In genomic region chr15:66744610-66745279, GRCh38 we compare ENCODE assay signal across 12 cellular contexts. TPM values are rescaled to one million over a fixed set of nuclear protein-coding genes. Genes with fewer than 3 reads are reported as not detected.
DNase-seq lines count a peak whose midpoint lies in the region; ATAC-seq and TF ChIP-seq lines count a peak whose summit lies in the region.
"Had no signal": no experiment of that assay in that cellular context is flagged by ENCODE, and none has a peak within 500 bp of the region (broad histone marks: within the 10 kb centered on the region; RNA-seq: fewer than 3 reads in every experiment).

No MANE protein-coding gene starts in this region.

- ATAC-seq in stimulated activated naive CD8-positive, alpha-beta T cell treated with anti-CD3 and anti-CD28 coated beads, Interleukin-15, amount 100 ng/mL, for 72 hours, result no peak
- ATAC-seq: left colon had no signal

- H3K56ac ChIP-seq in H9 (ENCODE audit: insufficient read length, low read depth, low read length), result no peak overlapping the region

- H4K20me1 ChIP-seq in H9 (ENCODE audit: control insufficient read depth, insufficient read depth, insufficient read length), result peaks cover 2% of the 10 kb centered on the region
- H4K20me1 ChIP-seq in mammary epithelial cell (ENCODE audit: insufficient read depth, low read length), result no peaks in the 10 kb centered on the region

- no peak overlapping the region for H4K5ac ChIP-seq in H9 (ENCODE audit: insufficient read length, low read depth, low read length)

- H3K4me1 ChIP-seq in H9 (ENCODE audit: insufficient read depth, low read length) (peaks cover 17% of the 10 kb centered on the region; the same call in 1 of the 2 replicates), mammary epithelial cell (ENCODE audit: insufficient read depth, low read length) (peaks cover 5% of the 10 kb centered on the region), mesodermal cell (ENCODE audit: control insufficient read depth, insufficient read depth, low read length, poor library complexity, severe bottlenecking) (peaks cover 61% of the 10 kb centered on the region)
- H3K4me1 ChIP-seq: parathyroid adenoma had no signal

- peak overlapping the region; percentile 89 to 94 (median 92); a peak in 4 of 7 replicates for H3K27ac Mint-ChIP-seq in H9
- no peak overlapping the region for H3K27ac Mint-ChIP-seq in type B pancreatic cell
- H3K27ac Mint-ChIP-seq in stimulated activated naive CD8-positive, alpha-beta T cell treated with anti-CD3 and anti-CD28 coated beads, Interleukin-15, amount 100 ng/mL, for 72 hours, result no peak overlapping the region
- H3K27ac Mint-ChIP-seq in activated T-helper 2 cell treated with anti-CD3 and anti-CD28 coated beads, Interferon-gamma antibody, Interleukin-2, Interleukin-4, amounts not matched to agents 10 μg/mL and 5 μg/mL and 100 μg/mL, durations not matched to agents 14 hours and 24 hours and 36 hours, result no peak overlapping the region
- H3K27ac Mint-ChIP-seq: stimulated activated naive CD8-positive, alpha-beta T cell treated with anti-CD3 and anti-CD28 coated beads, Interleukin-15, Interleukin-2, amounts not matched to agents 100 ng/mL and 50 ng/mL, for 24 hours had no signal

- no peaks in the 10 kb centered on the region for H3K23me2 ChIP-seq in H9 (ENCODE audit: insufficient read length, low read depth, low read length, poor library complexity, severe bottlenecking)

- no peak overlapping the region for H4K91ac ChIP-seq in H9 (ENCODE audit: insufficient read length, low read depth, low read length)

- H3K4ac ChIP-seq in H9 (ENCODE audit: low read depth, low read length), result no peak overlapping the region

- H2BK15ac ChIP-seq in H9 (ENCODE audit: low read depth, low read length), result no peak overlapping the region

- H3K14ac ChIP-seq in H9 (ENCODE audit: insufficient read depth, low read length), result no peak overlapping the region

- H3K27ac ChIP-seq in H9 (ENCODE audit: insufficient read length, low read depth, low read length) (peak overlapping the region; percentile 7), mammary epithelial cell (ENCODE audit: insufficient read depth, low read depth, low read length) (no peak overlapping the region), mesodermal cell (ENCODE audit: low read depth, low read length, severe bottlenecking) (peak overlapping the region; percentile 58)
- H3K27ac ChIP-seq: parathyroid adenoma had no signal

- no peak overlapping the region for H2AK5ac ChIP-seq in H9 (ENCODE audit: insufficient read length, low read length)

- H3K27me3 ChIP-seq in H9 (ENCODE audit: insufficient read depth, low read length) (no peaks in the 10 kb centered on the region), mammary epithelial cell (ENCODE audit: insufficient read depth, low read length) (no peaks in the 10 kb centered on the region)

- H3K4me3 Mint-ChIP-seq in H9, result 0 out of 5 replicates have a peak overlapping the region, but pooled peaks of 1 of the 2 experiments have one; percentile 0
- H3K4me3 Mint-ChIP-seq in type B pancreatic cell, result no peak overlapping the region
- H3K4me3 Mint-ChIP-seq in stimulated activated naive CD8-positive, alpha-beta T cell treated with anti-CD3 and anti-CD28 coated beads, Interleukin-15, amount 100 ng/mL, for 72 hours, result no peak overlapping the region
- no peak overlapping the region for H3K4me3 Mint-ChIP-seq in activated T-helper 2 cell treated with anti-CD3 and anti-CD28 coated beads, Interferon-gamma antibody, Interleukin-2, Interleukin-4, amounts not matched to agents 10 μg/mL and 5 μg/mL and 100 μg/mL, durations not matched to agents 14 hours and 24 hours and 36 hours (ENCODE audit: low read depth)
- H3K4me3 Mint-ChIP-seq: stimulated activated naive CD8-positive, alpha-beta T cell treated with anti-CD3 and anti-CD28 coated beads, Interleukin-15, Interleukin-2, amounts not matched to agents 100 ng/mL and 50 ng/mL, for 24 hours had no signal

- H3K36me3 Mint-ChIP-seq in H9 (ENCODE audit: insufficient read depth in 1 of 3, low read depth in 3 of 3) (no peaks in the 10 kb centered on the region; a peak in 1 of 7 replicates), type B pancreatic cell (peaks cover 3% of the 10 kb centered on the region)
- H3K36me3 Mint-ChIP-seq in activated T-helper 2 cell treated with anti-CD3 and anti-CD28 coated beads, Interferon-gamma antibody, Interleukin-2, Interleukin-4, amounts not matched to agents 10 μg/mL and 5 μg/mL and 100 μg/mL, durations not matched to agents 14 hours and 24 hours and 36 hours (ENCODE audit: low read depth), result no peaks in the 10 kb centered on the region

- H2BK12ac ChIP-seq in H9 (ENCODE audit: insufficient read length, low read depth, low read length), result no peak overlapping the region

- H3K4me3 ChIP-seq in mammary epithelial cell (replicated peaks in 1 of 3; ENCODE audit: insufficient read depth in 1 of 3, low read depth in 2 of 3, low read length in 3 of 3) (no peak overlapping the region), mesodermal cell (ENCODE audit: extremely low read depth, insufficient read depth, low read length, poor library complexity, severe bottlenecking) (no peak overlapping the region)

- H3K27me3 Mint-ChIP-seq in H9 (ENCODE audit: low read depth) (no peaks in the 10 kb centered on the region), type B pancreatic cell (no peaks in the 10 kb centered on the region)
- H3K27me3 Mint-ChIP-seq in stimulated activated naive CD8-positive, alpha-beta T cell treated with anti-CD3 and anti-CD28 coated beads, Interleukin-15, amount 100 ng/mL, for 72 hours, result no peaks in the 10 kb centered on the region
- H3K27me3 Mint-ChIP-seq in activated T-helper 2 cell treated with anti-CD3 and anti-CD28 coated beads, Interferon-gamma antibody, Interleukin-2, Interleukin-4, amounts not matched to agents 10 μg/mL and 5 μg/mL and 100 μg/mL, durations not matched to agents 14 hours and 24 hours and 36 hours (ENCODE audit: low read depth), result peaks cover 3% of the 10 kb centered on the region

- no peak overlapping the region for H2BK120ac ChIP-seq in H9 (ENCODE audit: low read depth, low read length, poor library complexity, severe bottlenecking)

- no TSS peak for BruUV-seq in mammary epithelial cell (replicated peaks; lab: Mats Ljungman, UMichigan)

- H3K9me3 Mint-ChIP-seq in H9, result no peaks in the 10 kb centered on the region
- no peaks in the 10 kb centered on the region for H3K9me3 Mint-ChIP-seq in type B pancreatic cell
- no peaks in the 10 kb centered on the region for H3K9me3 Mint-ChIP-seq in stimulated activated naive CD8-positive, alpha-beta T cell treated with anti-CD3 and anti-CD28 coated beads, Interleukin-15, amount 100 ng/mL, for 72 hours
- H3K9me3 Mint-ChIP-seq in activated T-helper 2 cell treated with anti-CD3 and anti-CD28 coated beads, Interferon-gamma antibody, Interleukin-2, Interleukin-4, amounts not matched to agents 10 μg/mL and 5 μg/mL and 100 μg/mL, durations not matched to agents 14 hours and 24 hours and 36 hours, result no peaks in the 10 kb centered on the region
- H3K9me3 Mint-ChIP-seq: stimulated activated naive CD8-positive, alpha-beta T cell treated with anti-CD3 and anti-CD28 coated beads, Interleukin-15, Interleukin-2, amounts not matched to agents 100 ng/mL and 50 ng/mL, for 24 hours had no signal

- no peak overlapping the region for H4K8ac ChIP-seq in H9 (replicated peaks; ENCODE audit: insufficient read length, low read depth, low read length)

- H3K36me3 ChIP-seq in mammary epithelial cell (ENCODE audit: insufficient read depth, low read length), result no peaks in the 10 kb centered on the region
- peaks cover 98% of the 10 kb centered on the region for H3K36me3 ChIP-seq in mesodermal cell (ENCODE audit: control insufficient read depth, insufficient read depth, low read length)

- H2AFZ ChIP-seq in H9 (ENCODE audit: low read length), result no peak overlapping the region
- peak overlapping the region; percentile 47 for H2AFZ ChIP-seq in mammary epithelial cell (ENCODE audit: low read depth, low read length)
- H2AFZ ChIP-seq: parathyroid adenoma had no signal

- no peak overlapping the region for H3T11ph ChIP-seq in H9 (ENCODE audit: low read length)

- TF ChIP-seq CTCF in H9 (conservative IDR thresholded peaks at IDR 0.05), result peak; percentile 28; the same call in 1 of the 3 replicates
- TF ChIP-seq CTCF in mammary epithelial cell (conservative IDR thresholded peaks at IDR 0.05 in 1 of 2, IDR thresholded peaks at IDR 0.05 in 1 of 2; ENCODE audit: extremely low read depth in 1 of 2, insufficient read depth in 1 of 2, low read depth in 1 of 2, low read length in 2 of 2), result no peak
- TF ChIP-seq CTCF in type B pancreatic cell (conservative IDR thresholded peaks at IDR 0.05), result peak; percentile 20

- H2BK20ac ChIP-seq in H9 (ENCODE audit: low read depth, low read length, poor library complexity, severe bottlenecking), result no peak overlapping the region

- H3K4me2 ChIP-seq in H9 (ENCODE audit: insufficient read depth, insufficient read length, low read length) (no peak overlapping the region), mammary epithelial cell (ENCODE audit: insufficient read depth, low read depth, low read length) (no peak overlapping the region)

- no peaks in the 10 kb centered on the region for H3K79me1 ChIP-seq in H9 (ENCODE audit: insufficient read depth, low read depth, low read length, poor library complexity, severe bottlenecking)

- CTCF ChIA-PET in mammary epithelial cell (lab: Charles Lee; ENCODE audit: low non-redundant PET), result no interaction called here

- no CpG with 5 or more reads among the region's 4 CpGs for WGBS in H9 (ENCODE audit: extremely low coverage, insufficient read length, low lambda C conversion rate)
- WGBS in mammary epithelial cell (ENCODE audit: low coverage, missing lambda C conversion rate), result 70% methylated on average over 3 of the region's 4 CpGs
- 81 to 83% methylated on average over 3 to 4 of the region's 4 CpGs for WGBS in mesodermal cell (ENCODE audit: insufficient coverage in 2 of 2), 2 experiments

- in situ Hi-C loops in mammary epithelial cell (cut with MboI; ENCODE audit: low sequenced_read_pairs in 2 of 2), result no loop called here

- intact Hi-C loops in mammary epithelial cell (cut with micrococcal nuclease), result no loop called here
- intact Hi-C loops in activated T-helper 2 cell treated with anti-CD3 and anti-CD28 coated beads, Interferon-gamma antibody, Interleukin-2, Interleukin-4, amounts not matched to agents 10 μg/mL and 5 μg/mL and 100 μg/mL, durations not matched to agents 14 hours and 24 hours and 36 hours (cut with micrococcal nuclease), result no loop called here

- no peak overlapping the region for H3K9ac ChIP-seq in H9 (ENCODE audit: extremely low read depth, insufficient read length, low read length)
- no peak overlapping the region for H3K9ac ChIP-seq in mammary epithelial cell (ENCODE audit: insufficient read depth, low read length)
- H3K9ac ChIP-seq: parathyroid adenoma had no signal

- H3K23ac ChIP-seq in H9 (ENCODE audit: insufficient read length, low read depth, low read length), result no peak overlapping the region

- dilution Hi-C loops in mammary epithelial cell (cut with HindIII; ENCODE audit: low sequenced_read_pairs), result loop anchor here (5.0 kb wide), 1 partner anchor 48 kb away; no protein-coding TSS in a partner anchor

- no peak for DNase-seq in H9
- no peak for DNase-seq in mammary epithelial cell
- DNase-seq in type B pancreatic cell (ENCODE audit: extremely low spot score, unreplicated experiment), result no peak
- no peak for DNase-seq in stimulated activated naive CD8-positive, alpha-beta T cell treated with anti-CD3 and anti-CD28 coated beads, Interleukin-15, amount 100 ng/mL, for 72 hours
- DNase-seq in activated T-helper 2 cell treated with anti-CD3 and anti-CD28 coated beads, Interferon-gamma antibody, Interleukin-2, Interleukin-4, amounts not matched to agents 10 μg/mL and 5 μg/mL and 100 μg/mL, durations not matched to agents 14 hours and 24 hours and 36 hours (ENCODE audit: low spot score), result no peak
- DNase-seq in NK-92 (lab: John Stamatoyannopoulos, UW; ENCODE audit: unreplicated experiment), result no peak
- DNase-seq: left colon, NCI-H1092, NCI-H510A had no signal

- H3K18ac ChIP-seq in H9 (ENCODE audit: insufficient read length, low read depth, low read length), result no peak overlapping the region

- H3K9me3 ChIP-seq in H9 (ENCODE audit: control insufficient read depth, low read depth, low read length), result no peaks in the 10 kb centered on the region
- H3K9me3 ChIP-seq in mammary epithelial cell (replicated peaks; ENCODE audit: insufficient read depth, low read length), result no peaks in the 10 kb centered on the region
- H3K9me3 ChIP-seq in mesodermal cell (ENCODE audit: control insufficient read depth, low read length), result no peaks in the 10 kb centered on the region

- H3K4me1 Mint-ChIP-seq in H9 (peaks cover 51 to 56% of the 10 kb centered on the region in 2 experiments), type B pancreatic cell (ENCODE audit: unreplicated experiment) (peaks cover 51% of the 10 kb centered on the region)
- H3K4me1 Mint-ChIP-seq in stimulated activated naive CD8-positive, alpha-beta T cell treated with anti-CD3 and anti-CD28 coated beads, Interleukin-15, amount 100 ng/mL, for 72 hours, result peaks cover 5% of the 10 kb centered on the region
- no peaks in the 10 kb centered on the region for H3K4me1 Mint-ChIP-seq in activated T-helper 2 cell treated with anti-CD3 and anti-CD28 coated beads, Interferon-gamma antibody, Interleukin-2, Interleukin-4, amounts not matched to agents 10 μg/mL and 5 μg/mL and 100 μg/mL, durations not matched to agents 14 hours and 24 hours and 36 hours (ENCODE audit: low read depth)

- H2BK5ac ChIP-seq in H9 (ENCODE audit: insufficient read length, low read length), result no peak overlapping the region

- no peaks in the 10 kb centered on the region for H3K79me2 ChIP-seq in H9 (ENCODE audit: insufficient read depth, low read length)
- H3K79me2 ChIP-seq in mammary epithelial cell (ENCODE audit: insufficient read depth, low read length), result no peaks in the 10 kb centered on the region
- H3K79me2 ChIP-seq: parathyroid adenoma had no signal

RNA-seq across cellular contexts. Expression of gene SMAD6, which starts 42.7 kb away (rescaled TPM):
- total RNA-seq in H9 (2021) (6.0 and 6.8 TPM in 2 replicates), mammary epithelial cell (under 1 TPM; 0.09 to 0.83 TPM), type B pancreatic cell (ENCODE audit: low replicate concordance) (27.0 and 31.7 TPM in 2 replicates)
- polyA plus RNA-seq in mammary epithelial cell, result 0.11 TPM
- polyA minus RNA-seq in mammary epithelial cell, result 2.7 TPM
- 111 TPM for polyA plus RNA-seq in mesodermal cell (2013, experiment 1 of 2)
- polyA plus RNA-seq in mesodermal cell (2013, experiment 2 of 2), result 96.8 TPM
- 0.43 and 0.57 TPM in 2 replicates for total RNA-seq in activated T-helper 2 cell treated with anti-CD3 and anti-CD28 coated beads, Interferon-gamma antibody, Interleukin-2, Interleukin-4, amounts not matched to agents 10 μg/mL and 5 μg/mL and 100 μg/mL, durations not matched to agents 14 hours and 24 hours and 36 hours

Comparison
In these comparisons a context has a peak if more than half of its experiments do, and no peak if none do; other contexts are left out.
1. H3K27ac Mint-ChIP-seq: peak in H9 (3 of 3); none in type B pancreatic cell (single experiment), stimulated activated naive CD8-positive, alpha-beta T cell treated with anti-CD3 and anti-CD28 coated beads, Interleukin-15, amount 100 ng/mL, for 72 hours (0 of 2) and activated T-helper 2 cell treated with anti-CD3 and anti-CD28 coated beads, Interferon-gamma antibody, Interleukin-2, Interleukin-4, amounts not matched to agents 10 μg/mL and 5 μg/mL and 100 μg/mL, durations not matched to agents 14 hours and 24 hours and 36 hours (single experiment).
2. CTCF ChIP-seq: peak in H9 (single experiment) and type B pancreatic cell (single experiment); none in mammary epithelial cell (0 of 2).